Comparison of ENCODE assay signal across 1 cellular context in the genomic region with DNA sequence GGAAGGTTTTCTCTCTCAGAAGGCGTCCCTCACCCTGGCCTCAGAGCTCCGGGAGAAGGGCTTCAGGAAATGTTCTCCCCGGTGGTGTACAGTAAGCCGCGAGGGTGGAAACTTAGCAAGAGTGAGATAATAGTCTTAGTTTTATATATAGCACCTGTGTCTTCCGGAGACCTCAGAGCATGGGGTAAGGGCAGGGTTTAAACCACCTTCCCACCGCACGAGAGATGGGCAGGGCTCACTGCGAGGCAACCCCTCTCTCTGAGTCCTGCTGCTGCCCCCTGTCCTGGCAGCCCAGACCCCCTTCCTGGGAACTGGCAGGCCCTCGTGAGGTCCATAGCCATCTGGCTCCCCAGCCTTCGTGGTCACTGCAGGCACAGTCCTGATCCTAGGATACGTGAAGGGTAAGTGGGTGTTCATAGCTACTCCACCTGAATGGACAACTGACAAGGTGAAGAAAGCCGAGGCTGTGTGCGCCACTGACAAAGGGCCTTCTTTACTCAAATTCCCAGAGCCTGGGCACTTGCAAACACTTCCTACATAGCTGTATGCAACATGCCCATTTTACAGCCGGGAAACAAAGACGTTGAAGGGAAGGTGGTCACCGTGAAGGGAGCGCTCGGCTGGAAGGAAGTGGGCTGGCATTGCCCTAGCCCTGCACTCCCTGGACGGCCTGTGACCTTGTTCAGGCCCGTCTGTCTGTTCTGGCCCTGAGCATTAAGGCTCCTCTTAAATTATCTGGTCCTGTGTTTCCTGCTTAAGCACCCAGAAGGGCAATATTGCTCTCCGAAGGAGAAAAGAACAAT.
TF ChIP-seq lines count a peak whose summit lies in the region.

No MANE protein-coding gene starts in this region.

TF ChIP-seq in GM12878, 131 proteins besides CTCF, POLR2A, EP300 and RAD21 (continued from another document and continues in another):
- TF ChIP-seq, protein P1, sequence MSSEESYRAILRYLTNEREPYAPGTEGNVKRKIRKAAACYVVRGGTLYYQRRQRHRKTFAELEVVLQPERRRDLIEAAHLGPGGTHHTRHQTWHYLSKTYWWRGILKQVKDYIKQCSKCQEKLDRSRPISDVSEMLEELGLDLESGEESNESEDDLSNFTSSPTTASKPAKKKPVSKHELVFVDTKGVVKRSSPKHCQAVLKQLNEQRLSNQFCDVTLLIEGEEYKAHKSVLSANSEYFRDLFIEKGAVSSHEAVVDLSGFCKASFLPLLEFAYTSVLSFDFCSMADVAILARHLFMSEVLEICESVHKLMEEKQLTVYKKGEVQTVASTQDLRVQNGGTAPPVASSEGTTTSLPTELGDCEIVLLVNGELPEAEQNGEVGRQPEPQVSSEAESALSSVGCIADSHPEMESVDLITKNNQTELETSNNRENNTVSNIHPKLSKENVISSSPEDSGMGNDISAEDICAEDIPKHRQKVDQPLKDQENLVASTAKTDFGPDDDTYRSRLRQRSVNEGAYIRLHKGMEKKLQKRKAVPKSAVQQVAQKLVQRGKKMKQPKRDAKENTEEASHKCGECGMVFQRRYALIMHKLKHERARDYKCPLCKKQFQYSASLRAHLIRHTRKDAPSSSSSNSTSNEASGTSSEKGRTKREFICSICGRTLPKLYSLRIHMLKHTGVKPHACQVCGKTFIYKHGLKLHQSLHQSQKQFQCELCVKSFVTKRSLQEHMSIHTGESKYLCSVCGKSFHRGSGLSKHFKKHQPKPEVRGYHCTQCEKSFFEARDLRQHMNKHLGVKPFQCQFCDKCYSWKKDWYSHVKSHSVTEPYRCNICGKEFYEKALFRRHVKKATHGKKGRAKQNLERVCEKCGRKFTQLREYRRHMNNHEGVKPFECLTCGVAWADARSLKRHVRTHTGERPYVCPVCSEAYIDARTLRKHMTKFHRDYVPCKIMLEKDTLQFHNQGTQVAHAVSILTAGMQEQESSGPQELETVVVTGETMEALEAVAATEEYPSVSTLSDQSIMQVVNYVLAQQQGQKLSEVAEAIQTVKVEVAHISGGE (CRISPR knock-in tag; IDR thresholded peaks at IDR 0.05) = no peak
- TF ChIP-seq, protein P2, sequence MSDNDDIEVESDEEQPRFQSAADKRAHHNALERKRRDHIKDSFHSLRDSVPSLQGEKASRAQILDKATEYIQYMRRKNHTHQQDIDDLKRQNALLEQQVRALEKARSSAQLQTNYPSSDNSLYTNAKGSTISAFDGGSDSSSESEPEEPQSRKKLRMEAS (IDR thresholded peaks at IDR 0.05; ENCODE audit: low read depth, low read length) = no peak
- TF ChIP-seq RFX5 (IDR thresholded peaks at IDR 0.05; ENCODE audit: low read depth, low read length) (no peak), IKZF1 (conservative IDR thresholded peaks at IDR 0.05) (peak; percentile 29), MYB (IDR thresholded peaks at IDR 0.05; ENCODE audit: borderline replicate concordance, low read depth, low read length) (no peak), MTA2 (IDR thresholded peaks at IDR 0.05; ENCODE audit: low read depth) (no peak), CREM (IDR thresholded peaks at IDR 0.05; ENCODE audit: low read depth) (peak; percentile 45; the same call in 1 of the 2 replicates), TAF1 (IDR thresholded peaks at IDR 0.05; ENCODE audit: borderline replicate concordance, low read depth, low read length) (no peak), RCOR1 (conservative IDR thresholded peaks at IDR 0.05; ENCODE audit: low read depth, low read length) (no peak), YY1 (IDR thresholded peaks at IDR 0.05; ENCODE audit: low read depth, low read length) (0 out of 2 replicates have a peak, but pooled peaks have one; percentile 8), GATAD2B (conservative IDR thresholded peaks at IDR 0.05; ENCODE audit: low read depth) (no peak), ZNF217 (IDR thresholded peaks at IDR 0.05) (no peak), ATF7 (IDR thresholded peaks at IDR 0.05; ENCODE audit: low read depth) (peak; percentile 62), SPI1 (IDR thresholded peaks at IDR 0.05; ENCODE audit: borderline replicate concordance, insufficient read depth, low read depth, low read length) (no peak), SUPT20H (IDR thresholded peaks at IDR 0.05; ENCODE audit: borderline replicate concordance, control insufficient read depth, low read depth, low read length) (no peak), EGR1 (IDR thresholded peaks at IDR 0.05; ENCODE audit: borderline replicate concordance in 1 of 2, low read depth in 2 of 2, low read length in 2 of 2) (no peak), MEF2B (IDR thresholded peaks at IDR 0.05; ENCODE audit: partially characterized antibody, poor library complexity, severe bottlenecking) (peak; percentile 40), ZNF274 (IDR thresholded peaks at IDR 0.05; ENCODE audit: insufficient read depth, insufficient read length) (no peak), KDM1A (IDR thresholded peaks at IDR 0.05; ENCODE audit: borderline replicate concordance) (no peak), MTA3 (IDR thresholded peaks at IDR 0.05; ENCODE audit: borderline replicate concordance, low read length) (no peak; the same call in 1 of the 2 replicates), ESRRA (IDR thresholded peaks at IDR 0.05; ENCODE audit: low read length) (no peak), POU2F2 (IDR thresholded peaks at IDR 0.05; ENCODE audit: borderline replicate concordance, low read depth, low read length) (0 out of 3 replicates have a peak, but pooled peaks have one; percentile 6), CBFB (IDR thresholded peaks at IDR 0.05; ENCODE audit: low read depth) (no peak; the same call in 1 of the 2 replicates), NR2F1 (conservative IDR thresholded peaks at IDR 0.05) (0 out of 2 replicates have a peak, but pooled peaks have one; percentile 38), TCF3 (IDR thresholded peaks at IDR 0.05; ENCODE audit: borderline replicate concordance, insufficient read depth, low read depth, low read length) (0 out of 2 replicates have a peak, but pooled peaks have one; percentile 13)
- TF ChIP-seq, protein P3, sequence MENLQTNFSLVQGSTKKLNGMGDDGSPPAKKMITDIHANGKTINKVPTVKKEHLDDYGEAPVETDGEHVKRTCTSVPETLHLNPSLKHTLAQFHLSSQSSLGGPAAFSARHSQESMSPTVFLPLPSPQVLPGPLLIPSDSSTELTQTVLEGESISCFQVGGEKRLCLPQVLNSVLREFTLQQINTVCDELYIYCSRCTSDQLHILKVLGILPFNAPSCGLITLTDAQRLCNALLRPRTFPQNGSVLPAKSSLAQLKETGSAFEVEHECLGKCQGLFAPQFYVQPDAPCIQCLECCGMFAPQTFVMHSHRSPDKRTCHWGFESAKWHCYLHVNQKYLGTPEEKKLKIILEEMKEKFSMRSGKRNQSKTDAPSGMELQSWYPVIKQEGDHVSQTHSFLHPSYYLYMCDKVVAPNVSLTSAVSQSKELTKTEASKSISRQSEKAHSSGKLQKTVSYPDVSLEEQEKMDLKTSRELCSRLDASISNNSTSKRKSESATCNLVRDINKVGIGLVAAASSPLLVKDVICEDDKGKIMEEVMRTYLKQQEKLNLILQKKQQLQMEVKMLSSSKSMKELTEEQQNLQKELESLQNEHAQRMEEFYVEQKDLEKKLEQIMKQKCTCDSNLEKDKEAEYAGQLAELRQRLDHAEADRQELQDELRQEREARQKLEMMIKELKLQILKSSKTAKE (IDR thresholded peaks at IDR 0.05; ENCODE audit: low read depth, poor library complexity, severe bottlenecking) = no peak
- TF ChIP-seq, protein P4, sequence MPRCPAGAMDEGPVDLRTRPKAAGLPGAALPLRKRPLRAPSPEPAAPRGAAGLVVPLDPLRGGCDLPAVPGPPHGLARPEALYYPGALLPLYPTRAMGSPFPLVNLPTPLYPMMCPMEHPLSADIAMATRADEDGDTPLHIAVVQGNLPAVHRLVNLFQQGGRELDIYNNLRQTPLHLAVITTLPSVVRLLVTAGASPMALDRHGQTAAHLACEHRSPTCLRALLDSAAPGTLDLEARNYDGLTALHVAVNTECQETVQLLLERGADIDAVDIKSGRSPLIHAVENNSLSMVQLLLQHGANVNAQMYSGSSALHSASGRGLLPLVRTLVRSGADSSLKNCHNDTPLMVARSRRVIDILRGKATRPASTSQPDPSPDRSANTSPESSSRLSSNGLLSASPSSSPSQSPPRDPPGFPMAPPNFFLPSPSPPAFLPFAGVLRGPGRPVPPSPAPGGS (IDR thresholded peaks at IDR 0.05; ENCODE audit: borderline replicate concordance, insufficient read depth, low read depth, low read length, poor library complexity, severe bottlenecking) = no peak
- TF ChIP-seq, protein P5, sequence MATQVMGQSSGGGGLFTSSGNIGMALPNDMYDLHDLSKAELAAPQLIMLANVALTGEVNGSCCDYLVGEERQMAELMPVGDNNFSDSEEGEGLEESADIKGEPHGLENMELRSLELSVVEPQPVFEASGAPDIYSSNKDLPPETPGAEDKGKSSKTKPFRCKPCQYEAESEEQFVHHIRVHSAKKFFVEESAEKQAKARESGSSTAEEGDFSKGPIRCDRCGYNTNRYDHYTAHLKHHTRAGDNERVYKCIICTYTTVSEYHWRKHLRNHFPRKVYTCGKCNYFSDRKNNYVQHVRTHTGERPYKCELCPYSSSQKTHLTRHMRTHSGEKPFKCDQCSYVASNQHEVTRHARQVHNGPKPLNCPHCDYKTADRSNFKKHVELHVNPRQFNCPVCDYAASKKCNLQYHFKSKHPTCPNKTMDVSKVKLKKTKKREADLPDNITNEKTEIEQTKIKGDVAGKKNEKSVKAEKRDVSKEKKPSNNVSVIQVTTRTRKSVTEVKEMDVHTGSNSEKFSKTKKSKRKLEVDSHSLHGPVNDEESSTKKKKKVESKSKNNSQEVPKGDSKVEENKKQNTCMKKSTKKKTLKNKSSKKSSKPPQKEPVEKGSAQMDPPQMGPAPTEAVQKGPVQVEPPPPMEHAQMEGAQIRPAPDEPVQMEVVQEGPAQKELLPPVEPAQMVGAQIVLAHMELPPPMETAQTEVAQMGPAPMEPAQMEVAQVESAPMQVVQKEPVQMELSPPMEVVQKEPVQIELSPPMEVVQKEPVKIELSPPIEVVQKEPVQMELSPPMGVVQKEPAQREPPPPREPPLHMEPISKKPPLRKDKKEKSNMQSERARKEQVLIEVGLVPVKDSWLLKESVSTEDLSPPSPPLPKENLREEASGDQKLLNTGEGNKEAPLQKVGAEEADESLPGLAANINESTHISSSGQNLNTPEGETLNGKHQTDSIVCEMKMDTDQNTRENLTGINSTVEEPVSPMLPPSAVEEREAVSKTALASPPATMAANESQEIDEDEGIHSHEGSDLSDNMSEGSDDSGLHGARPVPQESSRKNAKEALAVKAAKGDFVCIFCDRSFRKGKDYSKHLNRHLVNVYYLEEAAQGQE (IDR thresholded peaks at IDR 0.05; ENCODE audit: low read depth, low read length) = no peak
- TF ChIP-seq, protein P6, sequence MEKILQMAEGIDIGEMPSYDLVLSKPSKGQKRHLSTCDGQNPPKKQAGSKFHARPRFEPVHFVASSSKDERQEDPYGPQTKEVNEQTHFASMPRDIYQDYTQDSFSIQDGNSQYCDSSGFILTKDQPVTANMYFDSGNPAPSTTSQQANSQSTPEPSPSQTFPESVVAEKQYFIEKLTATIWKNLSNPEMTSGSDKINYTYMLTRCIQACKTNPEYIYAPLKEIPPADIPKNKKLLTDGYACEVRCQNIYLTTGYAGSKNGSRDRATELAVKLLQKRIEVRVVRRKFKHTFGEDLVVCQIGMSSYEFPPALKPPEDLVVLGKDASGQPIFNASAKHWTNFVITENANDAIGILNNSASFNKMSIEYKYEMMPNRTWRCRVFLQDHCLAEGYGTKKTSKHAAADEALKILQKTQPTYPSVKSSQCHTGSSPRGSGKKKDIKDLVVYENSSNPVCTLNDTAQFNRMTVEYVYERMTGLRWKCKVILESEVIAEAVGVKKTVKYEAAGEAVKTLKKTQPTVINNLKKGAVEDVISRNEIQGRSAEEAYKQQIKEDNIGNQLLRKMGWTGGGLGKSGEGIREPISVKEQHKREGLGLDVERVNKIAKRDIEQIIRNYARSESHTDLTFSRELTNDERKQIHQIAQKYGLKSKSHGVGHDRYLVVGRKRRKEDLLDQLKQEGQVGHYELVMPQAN (conservative IDR thresholded peaks at IDR 0.05) = no peak
- TF ChIP-seq, protein P7, sequence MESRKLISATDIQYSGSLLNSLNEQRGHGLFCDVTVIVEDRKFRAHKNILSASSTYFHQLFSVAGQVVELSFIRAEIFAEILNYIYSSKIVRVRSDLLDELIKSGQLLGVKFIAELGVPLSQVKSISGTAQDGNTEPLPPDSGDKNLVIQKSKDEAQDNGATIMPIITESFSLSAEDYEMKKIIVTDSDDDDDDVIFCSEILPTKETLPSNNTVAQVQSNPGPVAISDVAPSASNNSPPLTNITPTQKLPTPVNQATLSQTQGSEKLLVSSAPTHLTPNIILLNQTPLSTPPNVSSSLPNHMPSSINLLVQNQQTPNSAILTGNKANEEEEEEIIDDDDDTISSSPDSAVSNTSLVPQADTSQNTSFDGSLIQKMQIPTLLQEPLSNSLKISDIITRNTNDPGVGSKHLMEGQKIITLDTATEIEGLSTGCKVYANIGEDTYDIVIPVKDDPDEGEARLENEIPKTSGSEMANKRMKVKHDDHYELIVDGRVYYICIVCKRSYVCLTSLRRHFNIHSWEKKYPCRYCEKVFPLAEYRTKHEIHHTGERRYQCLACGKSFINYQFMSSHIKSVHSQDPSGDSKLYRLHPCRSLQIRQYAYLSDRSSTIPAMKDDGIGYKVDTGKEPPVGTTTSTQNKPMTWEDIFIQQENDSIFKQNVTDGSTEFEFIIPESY (IDR thresholded peaks at IDR 0.05) = no peak
- TF ChIP-seq, protein P8, sequence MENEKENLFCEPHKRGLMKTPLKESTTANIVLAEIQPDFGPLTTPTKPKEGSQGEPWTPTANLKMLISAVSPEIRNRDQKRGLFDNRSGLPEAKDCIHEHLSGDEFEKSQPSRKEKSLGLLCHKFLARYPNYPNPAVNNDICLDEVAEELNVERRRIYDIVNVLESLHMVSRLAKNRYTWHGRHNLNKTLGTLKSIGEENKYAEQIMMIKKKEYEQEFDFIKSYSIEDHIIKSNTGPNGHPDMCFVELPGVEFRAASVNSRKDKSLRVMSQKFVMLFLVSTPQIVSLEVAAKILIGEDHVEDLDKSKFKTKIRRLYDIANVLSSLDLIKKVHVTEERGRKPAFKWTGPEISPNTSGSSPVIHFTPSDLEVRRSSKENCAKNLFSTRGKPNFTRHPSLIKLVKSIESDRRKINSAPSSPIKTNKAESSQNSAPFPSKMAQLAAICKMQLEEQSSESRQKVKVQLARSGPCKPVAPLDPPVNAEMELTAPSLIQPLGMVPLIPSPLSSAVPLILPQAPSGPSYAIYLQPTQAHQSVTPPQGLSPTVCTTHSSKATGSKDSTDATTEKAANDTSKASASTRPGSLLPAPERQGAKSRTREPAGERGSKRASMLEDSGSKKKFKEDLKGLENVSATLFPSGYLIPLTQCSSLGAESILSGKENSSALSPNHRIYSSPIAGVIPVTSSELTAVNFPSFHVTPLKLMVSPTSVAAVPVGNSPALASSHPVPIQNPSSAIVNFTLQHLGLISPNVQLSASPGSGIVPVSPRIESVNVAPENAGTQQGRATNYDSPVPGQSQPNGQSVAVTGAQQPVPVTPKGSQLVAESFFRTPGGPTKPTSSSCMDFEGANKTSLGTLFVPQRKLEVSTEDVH (IDR thresholded peaks at IDR 0.05; ENCODE audit: low read depth, partially characterized antibody) = no peak
- TF ChIP-seq, protein P9, sequence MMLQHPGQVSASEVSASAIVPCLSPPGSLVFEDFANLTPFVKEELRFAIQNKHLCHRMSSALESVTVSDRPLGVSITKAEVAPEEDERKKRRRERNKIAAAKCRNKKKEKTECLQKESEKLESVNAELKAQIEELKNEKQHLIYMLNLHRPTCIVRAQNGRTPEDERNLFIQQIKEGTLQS (IDR thresholded peaks at IDR 0.05; ENCODE audit: borderline replicate concordance, extremely low read depth, low read depth, low read length) = no peak
